ENCODE assay signal across 8 cellular contexts in genomic region chr11:93741882-93742226, GRCh38. TPM values are rescaled to one million over a fixed set of nuclear protein-coding genes. Genes with fewer than 3 reads are reported as not detected.
DNase-seq lines count a peak whose midpoint lies in the region; ATAC-seq and TF ChIP-seq lines count a peak whose summit lies in the region.

No MANE protein-coding gene starts in this region.

- dilution Hi-C loops in mammary epithelial cell (cut with HindIII; ENCODE audit: low sequenced_read_pairs): no loop called here

- peak overlapping the region; percentile 98 for H2AFZ ChIP-seq in mammary epithelial cell (ENCODE audit: low read depth, low read length)

- peak; percentile 81 for DNase-seq in SIG-M5 treated with dmso at 0.1 percent for 504 hours (lab: John Stamatoyannopoulos, UW; ENCODE audit: unreplicated experiment)
- DNase-seq in SIG-M5 (lab: John Stamatoyannopoulos, UW): no peak
- DNase-seq in NCI-H345 treated with DMSO at 0.1 percent for 48 hours (lab: John Stamatoyannopoulos, UW; ENCODE audit: unreplicated experiment): peak; percentile 51
- peak; percentile 62 for DNase-seq in mammary epithelial cell
- DNase-seq in kidney tubule cell (ENCODE audit: low spot score): peak; percentile 84
- DNase-seq in stromal cell of bone marrow (ENCODE audit: low read depth): peak; percentile 13
- DNase-seq in stimulated activated naive CD4-positive, alpha-beta T cell treated with Interleukin-2 at 50 U/mL for 16 hours (lab: John Stamatoyannopoulos, UW): no peak

- peak overlapping the region; percentile 76 for H3K4me2 ChIP-seq in mammary epithelial cell (ENCODE audit: insufficient read depth, low read depth, low read length)

- intact Hi-C loops in mammary epithelial cell (cut with micrococcal nuclease): loop anchor here (1.0 kb wide), 1 partner anchor 42 kb away; the partner anchor contains the start of gene MED17

- 0% methylated on average over 8 of the region's 8 CpGs for WGBS in mammary epithelial cell (ENCODE audit: low coverage, missing lambda C conversion rate)

- peak overlapping the region; percentile 70 to 86 (median 74) for H3K4me3 ChIP-seq in mammary epithelial cell (replicated peaks in 1 of 3; ENCODE audit: insufficient read depth in 1 of 3, low read depth in 2 of 3, low read length in 3 of 3)

- H3K4me1 ChIP-seq in mammary epithelial cell (ENCODE audit: insufficient read depth, low read length): peaks cover 22% of the 10 kb centered on the region

- H4K20me1 ChIP-seq in mammary epithelial cell (ENCODE audit: insufficient read depth, low read length): peaks cover 11% of the 10 kb centered on the region

- CTCF ChIA-PET in mammary epithelial cell (lab: Charles Lee; ENCODE audit: low non-redundant PET): interaction anchor here (0.5 to 1.1 kb wide), 2 partner anchors 42 to 895 kb away, joined by 3 to 4 read pairs; partner anchors contain the start of gene MED17

- no peaks in the 10 kb centered on the region for H3K9me3 ChIP-seq in mammary epithelial cell (replicated peaks; ENCODE audit: insufficient read depth, low read length)

- H3K79me2 ChIP-seq in mammary epithelial cell (ENCODE audit: insufficient read depth, low read length): peaks cover 56% of the 10 kb centered on the region

- TF ChIP-seq CTCF in mammary epithelial cell (conservative IDR thresholded peaks at IDR 0.05 in 1 of 2, IDR thresholded peaks at IDR 0.05 in 1 of 2; ENCODE audit: extremely low read depth in 1 of 2, insufficient read depth in 1 of 2, low read depth in 1 of 2, low read length in 2 of 2): no peak

- in situ Hi-C loops in mammary epithelial cell (cut with MboI; ENCODE audit: low sequenced_read_pairs in 2 of 2): loop anchor here in 1 of 2 donors (5.0 kb wide), 1 partner anchor 40 kb away; the partner anchor contains the start of gene MED17

- peaks cover 24% of the 10 kb centered on the region for H3K36me3 ChIP-seq in mammary epithelial cell (ENCODE audit: insufficient read depth, low read length)

- ATAC-seq in HG02588 (IDR thresholded peaks at IDR 0.05; ENCODE audit: unreplicated experiment): peak; percentile 9

- TSS peak; percentile 57 for BruUV-seq in mammary epithelial cell (replicated peaks; lab: Mats Ljungman, UMichigan)

- peak overlapping the region; percentile 97 for H3K9ac ChIP-seq in mammary epithelial cell (ENCODE audit: insufficient read depth, low read length)

- peak overlapping the region; percentile 89 for H3K27ac ChIP-seq in mammary epithelial cell (ENCODE audit: insufficient read depth, low read depth, low read length)

- H3K27me3 ChIP-seq in mammary epithelial cell (ENCODE audit: insufficient read depth, low read length): no peaks in the 10 kb centered on the region

RNA-seq across cellular contexts. Expression of gene C11orf54, which starts 0.4 kb away (rescaled TPM):
- total RNA-seq in mammary epithelial cell: 10 to 100 TPM in 1 of 2 donors, 1 to 10 TPM in 1; 8.2 to 10.2 TPM
- polyA plus RNA-seq in mammary epithelial cell: 2.6 TPM
- polyA minus RNA-seq in mammary epithelial cell: not detected

RNA-seq across cellular contexts. Expression of gene TAF1D, which starts 0.6 kb away (rescaled TPM):
- total RNA-seq in mammary epithelial cell: 100 to 1,000 TPM; 167 to 198 TPM
- polyA plus RNA-seq in mammary epithelial cell: 41.8 TPM
- 39.2 TPM for polyA minus RNA-seq in mammary epithelial cell

RNA-seq across cellular contexts. Expression of gene MED17, which starts 42.2 kb away (rescaled TPM):
- total RNA-seq in mammary epithelial cell: 10 to 100 TPM; 27.8 to 30.2 TPM
- polyA plus RNA-seq in mammary epithelial cell: 15.4 TPM
- 14.1 TPM for polyA minus RNA-seq in mammary epithelial cell

Comparison
In these comparisons a context has a peak if more than half of its experiments do, and no peak if none do; other contexts are left out.
1. DNase-seq: peak in SIG-M5 treated with dmso at 0.1 percent for 504 hours (single experiment), NCI-H345 treated with DMSO at 0.1 percent for 48 hours (single experiment), mammary epithelial cell (single experiment), kidney tubule cell (single experiment) and stromal cell of bone marrow (single experiment); none in SIG-M5 (single experiment) and stimulated activated naive CD4-positive, alpha-beta T cell treated with Interleukin-2 at 50 U/mL for 16 hours (single experiment).